14 cellular contexts compared by ENCODE assay signal in the genomic region with DNA sequence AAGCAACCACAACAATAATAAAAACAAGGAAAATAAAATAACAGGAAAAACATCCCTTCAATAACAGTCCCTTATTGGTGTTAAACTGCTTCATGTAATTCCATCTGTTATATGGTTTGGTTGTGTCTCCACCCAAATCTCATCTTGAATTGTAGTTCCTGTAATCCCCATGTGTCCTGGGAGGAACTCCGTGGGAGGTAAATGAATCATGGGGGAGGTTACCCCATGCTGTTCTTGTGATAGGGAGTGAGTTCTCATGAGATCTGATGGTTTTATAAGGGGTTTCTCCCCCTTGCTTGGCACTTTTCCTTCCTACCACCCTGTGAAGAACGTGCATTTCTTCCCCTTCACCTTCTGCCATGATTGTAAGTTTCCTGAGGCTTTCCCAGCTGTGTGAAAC.
"Had no signal": no experiment of that assay in that cellular context is flagged by ENCODE, and none has a peak within 500 bp of the region (broad histone marks: within the 10 kb centered on the region; RNA-seq: fewer than 3 reads in every experiment).

No MANE protein-coding gene starts in this region.

- H3K36me3 ChIP-seq: thyroid gland had no signal

- H3K27me3 ChIP-seq: thyroid gland had no signal

- H3K27ac ChIP-seq: thyroid gland had no signal

- H3K9me3 ChIP-seq: thyroid gland had no signal

- H3K4me3 ChIP-seq: lung, thyroid gland had no signal

- DNase-seq: activated CD4-positive, alpha-beta T cell treated with anti-CD3 and anti-CD28 coated beads for 36 hours; activated CD4-positive, alpha-beta T cell treated with anti-CD3 and anti-CD28 coated beads, Interleukin-2, amount 50 U/mL, for 48 hours; activated naive CD4-positive, alpha-beta T cell treated with anti-CD3 and anti-CD28 coated beads for 36 hours; anterior cingulate cortex; cerebellar nuclear complex; effector CD8-positive, alpha-beta T cell; hippocampal formation; midbrain; stimulated activated CD4-positive, alpha-beta T cell treated with anti-CD3 and anti-CD28 coated beads, Interleukin-12 subunit alpha, Interleukin-12 subunit beta, amount 100 ng/mL, for 4 hours; stimulated activated CD4-positive, alpha-beta T cell treated with anti-CD3 and anti-CD28 coated beads, Interleukin-2, amount 100 ng/mL, for 24 hours; stimulated activated naive CD4-positive, alpha-beta T cell treated with Interleukin-2 at 50 U/mL for 16 hours; T-helper 17 cell; thyroid gland had no signal
